ENCODE assay signal across 8 cellular contexts in the genomic region with DNA sequence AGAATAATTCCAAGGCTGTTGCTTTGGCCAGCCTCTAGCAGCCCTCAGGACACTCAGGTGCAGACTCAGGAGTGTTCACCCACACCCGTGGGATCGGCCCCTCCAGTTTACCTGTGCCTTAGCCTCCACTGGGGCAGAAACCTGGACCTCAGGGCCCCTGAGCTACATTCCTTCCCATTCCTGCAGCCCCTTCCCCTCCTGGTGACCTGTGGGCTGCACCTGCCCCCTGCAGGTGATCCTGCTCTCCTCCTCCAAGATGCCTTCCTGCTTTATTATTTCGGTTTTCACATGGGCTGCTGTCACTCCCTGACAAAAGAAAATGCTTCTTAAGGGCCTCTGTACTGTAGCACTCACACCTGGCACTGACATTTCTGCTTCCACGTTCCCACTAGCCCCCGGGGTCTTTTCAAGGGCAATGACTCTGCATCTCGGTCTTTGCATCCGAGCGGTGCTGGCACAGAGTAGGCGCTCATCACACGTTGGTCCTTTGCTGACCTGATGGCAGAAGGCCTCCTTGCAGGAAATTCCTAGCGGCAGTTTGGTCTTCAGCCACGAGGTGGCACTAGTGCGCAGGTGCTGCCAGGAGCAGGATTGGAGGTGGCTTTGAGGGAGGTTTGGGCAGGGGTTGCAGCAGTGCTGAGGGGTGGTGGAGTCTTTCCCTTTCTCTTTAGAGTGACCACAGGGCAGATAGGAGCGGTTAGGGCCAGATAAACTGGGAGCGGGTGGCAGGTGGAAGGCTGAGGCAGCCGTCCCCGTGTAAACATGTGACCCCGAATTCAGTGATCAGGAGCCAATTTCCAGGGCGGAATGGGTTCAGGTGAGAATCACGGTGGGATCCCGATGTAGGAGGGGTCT. TPM values are rescaled to one million over a fixed set of nuclear protein-coding genes. Genes with fewer than 3 reads are reported as not detected.
A peak's percentile ranks its signal among the peaks of the same experiment; 100 is the strongest.
DNase-seq lines count a peak whose midpoint lies in the region; TF ChIP-seq lines count a peak whose summit lies in the region.

No MANE protein-coding gene starts in this region.

- no CpG with 5 or more reads among the region's 21 CpGs for WGBS in H9 (ENCODE audit: extremely low coverage, insufficient read length, low lambda C conversion rate)

- no peak overlapping the region for H2AFZ ChIP-seq in H9 (ENCODE audit: low read length)

- H3K9me3 ChIP-seq in H9 (ENCODE audit: control insufficient read depth, low read depth, low read length) = no peaks in the 10 kb centered on the region

- H3K4me3 Mint-ChIP-seq in H9 = peak overlapping the region; percentile 47 to 67

- H3K4ac ChIP-seq in H9 (ENCODE audit: low read depth, low read length) = no peak overlapping the region

- H2AK5ac ChIP-seq in H9 (ENCODE audit: insufficient read length, low read length) = no peak overlapping the region

- H3K9ac ChIP-seq in H9 (ENCODE audit: extremely low read depth, insufficient read length, low read length) = no peak overlapping the region

- H3K18ac ChIP-seq in H9 (ENCODE audit: insufficient read length, low read depth, low read length) = peak overlapping the region; percentile 35

- H3K14ac ChIP-seq in H9 (ENCODE audit: insufficient read depth, low read length) = no peak overlapping the region

- no peak overlapping the region for H4K8ac ChIP-seq in H9 (replicated peaks; ENCODE audit: insufficient read length, low read depth, low read length)

- H2BK20ac ChIP-seq in H9 (ENCODE audit: low read depth, low read length, poor library complexity, severe bottlenecking) = no peak overlapping the region

- H3K56ac ChIP-seq in H9 (ENCODE audit: insufficient read length, low read depth, low read length) = no peak overlapping the region

- no peaks in the 10 kb centered on the region for H3K27me3 Mint-ChIP-seq in H9 (ENCODE audit: low read depth)

- H3K4me1 ChIP-seq in H9 (ENCODE audit: insufficient read depth, low read length) = peaks cover 11% of the 10 kb centered on the region; the same call in 1 of the 2 replicates

- peaks cover 6% of the 10 kb centered on the region for H3K27me3 ChIP-seq in BJ (ENCODE audit: control insufficient read depth, insufficient read depth, low read length)
- no peaks in the 10 kb centered on the region for H3K27me3 ChIP-seq in H9 (ENCODE audit: insufficient read depth, low read length)

- H3K79me2 ChIP-seq in H9 (ENCODE audit: insufficient read depth, low read length) = no peaks in the 10 kb centered on the region

- H2BK12ac ChIP-seq in H9 (ENCODE audit: insufficient read length, low read depth, low read length) = peak overlapping the region; percentile 29

- POLR2A ChIA-PET in BJ (lab: Charles Lee) = no interaction called here

- TF ChIP-seq CTCF in BJ (IDR thresholded peaks at IDR 0.05; ENCODE audit: insufficient read depth, low read depth, low read length) = peak; percentile 95
- TF ChIP-seq CTCF in H9 (conservative IDR thresholded peaks at IDR 0.05) = peak; percentile 88

- H3K4me3 ChIP-seq in BJ (ENCODE audit: low read depth, low read length) = no peak overlapping the region

- CTCF ChIA-PET in BJ (lab: Yijun Ruan, JAX) = interaction anchor here (0.9 to 1.4 kb wide), 7 partner anchors 8 to 76 kb away, joined by 3 to 6 read pairs (median 3); no protein-coding TSS in a partner anchor

- H2BK120ac ChIP-seq in H9 (ENCODE audit: low read depth, low read length, poor library complexity, severe bottlenecking) = no peak overlapping the region

- H3K27ac Mint-ChIP-seq in H9 = peak overlapping the region; percentile 81 to 96 (median 91)

- no peak overlapping the region for H3T11ph ChIP-seq in H9 (ENCODE audit: low read length)

- no peak overlapping the region for H4K91ac ChIP-seq in H9 (ENCODE audit: insufficient read length, low read depth, low read length)

- no peaks in the 10 kb centered on the region for H3K23me2 ChIP-seq in H9 (ENCODE audit: insufficient read length, low read depth, low read length, poor library complexity, severe bottlenecking)

- no peak overlapping the region for H4K5ac ChIP-seq in H9 (ENCODE audit: insufficient read length, low read depth, low read length)

- H3K79me1 ChIP-seq in H9 (ENCODE audit: insufficient read depth, low read depth, low read length, poor library complexity, severe bottlenecking) = no peaks in the 10 kb centered on the region

- peak overlapping the region; percentile 41 for H3K4me2 ChIP-seq in H9 (ENCODE audit: insufficient read depth, insufficient read length, low read length)

- H2BK15ac ChIP-seq in H9 (ENCODE audit: low read depth, low read length) = no peak overlapping the region

- H2BK5ac ChIP-seq in H9 (ENCODE audit: insufficient read length, low read length) = no peak overlapping the region

- H3K36me3 Mint-ChIP-seq in H9 (ENCODE audit: insufficient read depth in 1 of 3, low read depth in 3 of 3) = no peaks in the 10 kb centered on the region

- peak overlapping the region; percentile 8 for H3K27ac ChIP-seq in H9 (ENCODE audit: insufficient read length, low read depth, low read length)

- H3K9me3 Mint-ChIP-seq in H9 = no peaks in the 10 kb centered on the region

- peaks cover 52 to 60% of the 10 kb centered on the region in 2 experiments for H3K4me1 Mint-ChIP-seq in H9

- no peaks in the 10 kb centered on the region for H3K36me3 ChIP-seq in BJ (ENCODE audit: control insufficient read depth, insufficient read depth, low read length)

- no peak overlapping the region for H3K23ac ChIP-seq in H9 (ENCODE audit: insufficient read length, low read depth, low read length)

- no peaks in the 10 kb centered on the region for H4K20me1 ChIP-seq in H9 (ENCODE audit: control insufficient read depth, insufficient read depth, insufficient read length)

- DNase-seq in BJ (ENCODE audit: low read depth) (no peak), H9 (peak; percentile 96), NCI-H524 (lab: John Stamatoyannopoulos, UW) (peak; percentile 32 to 70), dermis blood vessel endothelial cell (peak; percentile 76), lung microvascular endothelial cell (ENCODE audit: low read depth in 2 of 2) (peak; percentile 53 to 56), foreskin melanocyte (no peak)
- peak; percentile 73 for DNase-seq in activated CD4-positive, alpha-beta T cell treated with anti-CD3 and anti-CD28 coated beads, Interleukin-2, amount 50 U/mL, for 1 hour
- DNase-seq in stimulated activated CD8-positive, alpha-beta memory T cell treated with anti-CD3 and anti-CD28 coated beads, Interleukin-15, amount 100 ng/mL, for 4 hours (ENCODE audit: low read depth in 2 of 2) = peak; percentile 38 to 41

RNA-seq across cellular contexts. Expression of a gene that starts 25.3 kb away (rescaled TPM):
- polyA plus RNA-seq in BJ (2011; rRNA removed) = 7.4 and 7.9 TPM in 2 replicates
- polyA minus RNA-seq in BJ (2011; rRNA and poly(A)+ RNA removed) = 19.7 and 25.8 TPM in 2 replicates
- total RNA-seq in H9 (2021) (36.3 and 36.4 TPM in 2 replicates), dermis blood vessel endothelial cell (17.2 and 19.1 TPM in 2 replicates), lung microvascular endothelial cell (10.2 and 15.1 TPM in 2 replicates)

Comparison
In these comparisons a context has a peak if more than half of its experiments do, and no peak if none do; other contexts are left out.
1. DNase-seq: peak in H9 (single experiment), NCI-H524 (2 of 2), activated CD4-positive, alpha-beta T cell treated with anti-CD3 and anti-CD28 coated beads, Interleukin-2, amount 50 U/mL, for 1 hour (single experiment), dermis blood vessel endothelial cell (single experiment), lung microvascular endothelial cell (2 of 2) and stimulated activated CD8-positive, alpha-beta memory T cell treated with anti-CD3 and anti-CD28 coated beads, Interleukin-15, amount 100 ng/mL, for 4 hours (2 of 2); none in BJ (single experiment) and foreskin melanocyte (single experiment).